Comparison of ENCODE assay signal across 1 cellular context in genomic region chr6:126341126-126341525, GRCh38.
TF ChIP-seq lines count a peak whose summit lies in the region.

No MANE protein-coding gene starts in this region.

TF ChIP-seq in GM12878, 131 proteins besides CTCF, POLR2A, EP300 and RAD21 (continued from another document):
- TF ChIP-seq YY1 (IDR thresholded peaks at IDR 0.05; ENCODE audit: low read depth, low read length) = no peak
- TF ChIP-seq BMI1 (IDR thresholded peaks at IDR 0.05; ENCODE audit: borderline replicate concordance) = no peak
- no peak for TF ChIP-seq HCFC1 (IDR thresholded peaks at IDR 0.05; ENCODE audit: low read length)
- TF ChIP-seq, protein P1, sequence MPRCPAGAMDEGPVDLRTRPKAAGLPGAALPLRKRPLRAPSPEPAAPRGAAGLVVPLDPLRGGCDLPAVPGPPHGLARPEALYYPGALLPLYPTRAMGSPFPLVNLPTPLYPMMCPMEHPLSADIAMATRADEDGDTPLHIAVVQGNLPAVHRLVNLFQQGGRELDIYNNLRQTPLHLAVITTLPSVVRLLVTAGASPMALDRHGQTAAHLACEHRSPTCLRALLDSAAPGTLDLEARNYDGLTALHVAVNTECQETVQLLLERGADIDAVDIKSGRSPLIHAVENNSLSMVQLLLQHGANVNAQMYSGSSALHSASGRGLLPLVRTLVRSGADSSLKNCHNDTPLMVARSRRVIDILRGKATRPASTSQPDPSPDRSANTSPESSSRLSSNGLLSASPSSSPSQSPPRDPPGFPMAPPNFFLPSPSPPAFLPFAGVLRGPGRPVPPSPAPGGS (IDR thresholded peaks at IDR 0.05; ENCODE audit: borderline replicate concordance, insufficient read depth, low read depth, low read length, poor library complexity, severe bottlenecking) = no peak
- no peak for TF ChIP-seq ZZZ3 (IDR thresholded peaks at IDR 0.05; ENCODE audit: control insufficient read depth, insufficient read length, low read depth)
- no peak for TF ChIP-seq POU2F2 (IDR thresholded peaks at IDR 0.05; ENCODE audit: borderline replicate concordance, low read depth, low read length)
- no peak for TF ChIP-seq JUNB (IDR thresholded peaks at IDR 0.05)
